Comparison of ENCODE assay signal across 18 cellular contexts in the genomic region with DNA sequence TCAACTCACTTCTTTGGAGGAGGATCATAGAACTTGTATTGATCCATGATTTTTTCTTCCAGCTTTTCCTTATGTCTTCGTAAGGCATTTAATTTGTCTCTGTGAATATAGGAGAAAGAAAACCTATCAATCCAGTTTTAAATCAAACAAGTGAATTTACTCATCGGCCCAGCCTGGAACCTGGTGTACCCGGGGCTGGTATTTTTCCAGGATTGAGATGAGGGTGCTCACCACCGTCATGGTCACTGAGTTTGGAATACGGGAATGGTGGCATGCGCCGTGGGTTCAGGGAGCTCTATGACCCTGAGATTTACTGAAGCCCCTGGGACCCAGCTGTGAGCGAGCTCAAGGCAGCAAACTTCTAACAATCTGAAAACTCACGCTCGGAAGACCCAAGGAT. TPM values are rescaled to one million over a fixed set of nuclear protein-coding genes. Genes with fewer than 3 reads are reported as not detected.
A peak's percentile ranks its signal among the peaks of the same experiment; 100 is the strongest.
DNase-seq lines count a peak whose midpoint lies in the region; ATAC-seq lines count a peak whose summit lies in the region.
"Had no signal": no experiment of that assay in that cellular context is flagged by ENCODE, and none has a peak within 500 bp of the region (broad histone marks: within the 10 kb centered on the region; RNA-seq: fewer than 3 reads in every experiment).

No MANE protein-coding gene starts in this region.

- peak overlapping the region; percentile 26 for H3K27ac Mint-ChIP-seq in activated CD8-positive, alpha-beta memory T cell treated with anti-CD3 and anti-CD28 coated beads, Interleukin-2, amount 10 ng/mL, durations not matched to agents 7 days and 5 days
- H3K27ac Mint-ChIP-seq in CD4-positive, alpha-beta memory T cell = peak overlapping the region in 4 of 7 donors; percentile 19 to 55 (median 48)
- peak overlapping the region; percentile 35 for H3K27ac Mint-ChIP-seq in activated naive CD8-positive, alpha-beta T cell treated with anti-CD3 and anti-CD28 coated beads, Interleukin-2, amount 50 U/mL, for 24 hours
- peak overlapping the region; percentile 94 for H3K27ac Mint-ChIP-seq in stimulated activated effector memory CD8-positive, alpha-beta T cell treated with anti-CD3 and anti-CD28 coated beads, Interleukin-12 subunit alpha, Interleukin-12 subunit beta, amount 100 ng/mL, for 72 hours
- H3K27ac Mint-ChIP-seq: activated naive CD8-positive, alpha-beta T cell had no signal

- no peaks in the 10 kb centered on the region for H3K27me3 ChIP-seq in CD4-positive, alpha-beta memory T cell (ENCODE audit: insufficient read depth, low read length)
- H3K27me3 ChIP-seq: heart right ventricle had no signal

- no peaks in the 10 kb centered on the region for H3K9me3 Mint-ChIP-seq in activated CD8-positive, alpha-beta memory T cell treated with anti-CD3 and anti-CD28 coated beads, Interleukin-2, amount 10 ng/mL, durations not matched to agents 7 days and 5 days (ENCODE audit: low read depth)
- peaks cover 0 to 7% (median 0%) of the 10 kb centered on the region in 8 donors for H3K9me3 Mint-ChIP-seq in CD4-positive, alpha-beta memory T cell
- no peaks in the 10 kb centered on the region for H3K9me3 Mint-ChIP-seq in activated naive CD8-positive, alpha-beta T cell treated with anti-CD3 and anti-CD28 coated beads, Interleukin-2, amount 50 U/mL, for 24 hours
- no peaks in the 10 kb centered on the region for H3K9me3 Mint-ChIP-seq in stimulated activated effector memory CD8-positive, alpha-beta T cell treated with anti-CD3 and anti-CD28 coated beads, Interleukin-12 subunit alpha, Interleukin-12 subunit beta, amount 100 ng/mL, for 72 hours
- H3K9me3 Mint-ChIP-seq: naive thymus-derived CD4-positive, alpha-beta T cell had no signal

- H3K27me3 Mint-ChIP-seq in activated CD8-positive, alpha-beta memory T cell treated with anti-CD3 and anti-CD28 coated beads, Interleukin-2, amount 10 ng/mL, durations not matched to agents 7 days and 5 days = no peaks in the 10 kb centered on the region
- H3K27me3 Mint-ChIP-seq in CD4-positive, alpha-beta memory T cell = no peaks in the 10 kb centered on the region
- no peaks in the 10 kb centered on the region for H3K27me3 Mint-ChIP-seq in activated naive CD8-positive, alpha-beta T cell treated with anti-CD3 and anti-CD28 coated beads, Interleukin-2, amount 50 U/mL, for 24 hours
- H3K27me3 Mint-ChIP-seq: activated naive CD8-positive, alpha-beta T cell; naive thymus-derived CD4-positive, alpha-beta T cell had no signal

- peaks cover 10% of the 10 kb centered on the region for H3K4me1 ChIP-seq in CD4-positive, alpha-beta memory T cell (ENCODE audit: insufficient read depth, low read length)
- H3K4me1 ChIP-seq: heart right ventricle had no signal

- H3K4me1 Mint-ChIP-seq in activated CD8-positive, alpha-beta memory T cell treated with anti-CD3 and anti-CD28 coated beads, Interleukin-2, amount 10 ng/mL, durations not matched to agents 7 days and 5 days = peaks cover 23% of the 10 kb centered on the region
- peaks cover 3 to 12% (median 6%) of the 10 kb centered on the region in 4 donors for H3K4me1 Mint-ChIP-seq in CD4-positive, alpha-beta memory T cell
- H3K4me1 Mint-ChIP-seq in activated naive CD8-positive, alpha-beta T cell treated with anti-CD3 and anti-CD28 coated beads, Interleukin-2, amount 50 U/mL, for 24 hours = peaks cover 10% of the 10 kb centered on the region
- H3K4me1 Mint-ChIP-seq in stimulated activated effector memory CD8-positive, alpha-beta T cell treated with anti-CD3 and anti-CD28 coated beads, Interleukin-12 subunit alpha, Interleukin-12 subunit beta, amount 100 ng/mL, for 72 hours = peaks cover 26% of the 10 kb centered on the region

- H3K27ac ChIP-seq in CD4-positive, alpha-beta memory T cell (ENCODE audit: low read depth, low read length) = no peak overlapping the region
- H3K27ac ChIP-seq: heart right ventricle had no signal

- POLR2A ChIA-PET in CD4-positive, alpha-beta memory T cell (lab: Charles Lee; ENCODE audit: partially characterized antibody) = interaction anchor here (1.1 to 1.6 kb wide), 3 partner anchors 9 to 26 kb away, joined by 3 to 4 read pairs (median 3); no protein-coding TSS in a partner anchor

- DNase-seq in activated CD8-positive, alpha-beta memory T cell treated with anti-CD3 and anti-CD28 coated beads, Interleukin-2, amount 10 ng/mL, durations not matched to agents 7 days and 5 days = no peak
- DNase-seq in activated CD8-positive, alpha-beta memory T cell treated with anti-CD3 and anti-CD28 coated beads, Interleukin-2, amount 50 U/mL, for 4 hours = no peak
- peak in 1 of 5 donors; percentile 20 for DNase-seq in CD4-positive, alpha-beta memory T cell
- no peak for DNase-seq in activated naive CD8-positive, alpha-beta T cell treated with anti-CD3 and anti-CD28 coated beads, Interleukin-2, amount 50 U/mL, for 24 hours
- DNase-seq in stimulated activated effector memory CD8-positive, alpha-beta T cell treated with anti-CD3 and anti-CD28 coated beads, Interleukin-12 subunit alpha, Interleukin-12 subunit beta, amount 100 ng/mL, for 72 hours (ENCODE audit: low spot score in 2 of 2) = no peak
- DNase-seq in cerebellar nuclear complex (lab: John Stamatoyannopoulos, UW) = no peak
- DNase-seq: activated CD4-positive, alpha-beta T cell treated with anti-CD3 and anti-CD28 coated beads for 1 hour; heart right ventricle; naive thymus-derived CD4-positive, alpha-beta T cell; NCI-H1092; NCI-H1694; RPMI8226; stimulated activated CD4-positive, alpha-beta T cell treated with anti-CD3 and anti-CD28 coated beads, Interleukin-4, amount 100 ng/mL, for 24 hours; T-helper 1 cell had no signal

- H3K9me3 ChIP-seq in CD4-positive, alpha-beta memory T cell (ENCODE audit: control insufficient read depth in 1 of 2, low read length in 2 of 2) = no peaks in the 10 kb centered on the region
- H3K9me3 ChIP-seq: heart right ventricle had no signal

- no peak overlapping the region for H3K4me3 Mint-ChIP-seq in activated CD8-positive, alpha-beta memory T cell treated with anti-CD3 and anti-CD28 coated beads, Interleukin-2, amount 10 ng/mL, durations not matched to agents 7 days and 5 days
- no peak overlapping the region for H3K4me3 Mint-ChIP-seq in CD4-positive, alpha-beta memory T cell
- no peak overlapping the region for H3K4me3 Mint-ChIP-seq in activated naive CD8-positive, alpha-beta T cell treated with anti-CD3 and anti-CD28 coated beads, Interleukin-2, amount 50 U/mL, for 24 hours
- H3K4me3 Mint-ChIP-seq in stimulated activated effector memory CD8-positive, alpha-beta T cell treated with anti-CD3 and anti-CD28 coated beads, Interleukin-12 subunit alpha, Interleukin-12 subunit beta, amount 100 ng/mL, for 72 hours = no peak overlapping the region
- H3K4me3 Mint-ChIP-seq: activated naive CD8-positive, alpha-beta T cell; naive thymus-derived CD4-positive, alpha-beta T cell had no signal

- H3K36me3 Mint-ChIP-seq in activated CD8-positive, alpha-beta memory T cell treated with anti-CD3 and anti-CD28 coated beads, Interleukin-2, amount 10 ng/mL, durations not matched to agents 7 days and 5 days = peaks cover 69% of the 10 kb centered on the region
- H3K36me3 Mint-ChIP-seq in CD4-positive, alpha-beta memory T cell = peaks cover 61 to 91% of the 10 kb centered on the region in 2 donors
- H3K36me3 Mint-ChIP-seq in activated naive CD8-positive, alpha-beta T cell treated with anti-CD3 and anti-CD28 coated beads, Interleukin-2, amount 50 U/mL, for 24 hours (ENCODE audit: low read depth) = peaks cover 56% of the 10 kb centered on the region
- peaks cover 100% of the 10 kb centered on the region for H3K36me3 Mint-ChIP-seq in stimulated activated effector memory CD8-positive, alpha-beta T cell treated with anti-CD3 and anti-CD28 coated beads, Interleukin-12 subunit alpha, Interleukin-12 subunit beta, amount 100 ng/mL, for 72 hours
- H3K36me3 Mint-ChIP-seq: activated naive CD8-positive, alpha-beta T cell had no signal

- CTCF ChIA-PET in activated CD8-positive, alpha-beta memory T cell treated with anti-CD3 and anti-CD28 coated beads, Interleukin-2, amount 10 ng/mL, durations not matched to agents 7 days and 5 days (lab: Charles Lee) = interaction anchor here (0.9 to 2.9 kb wide), 3 partner anchors 41 to 117 kb away, joined by 3 to 8 read pairs (median 4); no protein-coding TSS in a partner anchor
- CTCF ChIA-PET in CD4-positive, alpha-beta memory T cell (lab: Charles Lee; ENCODE audit: partially characterized antibody) = interaction anchor here (0.6 to 25.0 kb wide), 3 partner anchors 11 to 118 kb away, joined by 3 to 480 read pairs (median 4); no protein-coding TSS in a partner anchor

- H3K36me3 ChIP-seq in CD4-positive, alpha-beta memory T cell (ENCODE audit: insufficient read depth, low read length) = peaks cover 93% of the 10 kb centered on the region

- ATAC-seq in activated CD8-positive, alpha-beta memory T cell treated with anti-CD3 and anti-CD28 coated beads, Interleukin-2, amount 10 ng/mL, durations not matched to agents 7 days and 5 days = no peak
- ATAC-seq in activated naive CD8-positive, alpha-beta T cell treated with anti-CD3 and anti-CD28 coated beads, Interleukin-2, amount 50 U/mL, for 24 hours = no peak
- no peak for ATAC-seq in stimulated activated effector memory CD8-positive, alpha-beta T cell treated with anti-CD3 and anti-CD28 coated beads, Interleukin-12 subunit alpha, Interleukin-12 subunit beta, amount 100 ng/mL, for 72 hours
- ATAC-seq in HG03457 (IDR thresholded peaks at IDR 0.05; ENCODE audit: unreplicated experiment) (no peak), HG03439 (IDR thresholded peaks at IDR 0.05; ENCODE audit: unreplicated experiment) (no peak)
- ATAC-seq: heart right ventricle; naive thymus-derived CD4-positive, alpha-beta T cell had no signal

- no peak overlapping the region for H3K4me3 ChIP-seq in CD4-positive, alpha-beta memory T cell (ENCODE audit: low read length in 2 of 2)
- H3K4me3 ChIP-seq: heart right ventricle had no signal

- intact Hi-C loops in CD4-positive, alpha-beta memory T cell (cut with micrococcal nuclease) = no loop called here

RNA-seq across cellular contexts. Expression of gene GPR68, which starts 46.5 kb away (rescaled TPM):
- total RNA-seq in activated CD8-positive, alpha-beta memory T cell treated with anti-CD3 and anti-CD28 coated beads, Interleukin-2, amount 10 ng/mL, durations not matched to agents 7 days and 5 days = 10 to 100 TPM; 44.5 to 48.0 TPM
- total RNA-seq in CD4-positive, alpha-beta memory T cell = 10 to 100 TPM; 10.6 to 10.8 TPM
- 1 to 10 TPM; 3.0 to 8.3 TPM for polyA plus RNA-seq in CD4-positive, alpha-beta memory T cell
- total RNA-seq: NCI-H460 had no signal

Comparison
In these comparisons a context has a peak if more than half of its experiments do, and no peak if none do; other contexts are left out.
1. H3K27ac Mint-ChIP-seq: peak in every context shown above with its lines; median percentile 94 in stimulated activated effector memory CD8-positive, alpha-beta T cell treated with anti-CD3 and anti-CD28 coated beads, Interleukin-12 subunit alpha, Interleukin-12 subunit beta, amount 100 ng/mL, for 72 hours; 48 in CD4-positive, alpha-beta memory T cell; 35 in activated naive CD8-positive, alpha-beta T cell treated with anti-CD3 and anti-CD28 coated beads, Interleukin-2, amount 50 U/mL, for 24 hours; 26 in activated CD8-positive, alpha-beta memory T cell treated with anti-CD3 and anti-CD28 coated beads, Interleukin-2, amount 10 ng/mL, durations not matched to agents 7 days and 5 days.